ENCODE assay signal across 1 cellular context in genomic region chr2:106561356-106561755, GRCh38.
TF ChIP-seq lines count a peak whose summit lies in the region.

No MANE protein-coding gene starts in this region.

TF ChIP-seq in SK-N-SH treated with all-trans-retinoic acid at 6 μM for 48 hours, 23 proteins besides CTCF, POLR2A, EP300 and RAD21 (continued from another document):
- TF ChIP-seq PATZ1 (CRISPR knock-in tag; IDR thresholded peaks at IDR 0.05; ENCODE audit: borderline replicate concordance), result no peak
- no peak for TF ChIP-seq CSRNP3 (CRISPR knock-in tag; IDR thresholded peaks at IDR 0.05)
